ENCODE assay signal across 15 cellular contexts in genomic region chr12:105228966-105229365, GRCh38. TPM values are rescaled to one million over a fixed set of nuclear protein-coding genes. Genes with fewer than 3 reads are reported as not detected.
A peak's percentile ranks its signal among the peaks of the same experiment; 100 is the strongest.
DNase-seq lines count a peak whose midpoint lies in the region; ATAC-seq and TF ChIP-seq lines count a peak whose summit lies in the region.
"Had no signal": no experiment of that assay in that cellular context is flagged by ENCODE, and none has a peak within 500 bp of the region (broad histone marks: within the 10 kb centered on the region; RNA-seq: fewer than 3 reads in every experiment).

No MANE protein-coding gene starts in this region.

- H3K4me1 Mint-ChIP-seq in activated naive CD4-positive, alpha-beta T cell treated with anti-CD3 and anti-CD28 coated beads, Interleukin-2, amount 10 ng/mL, durations not matched to agents 7 days and 5 days: peaks cover 63% of the 10 kb centered on the region
- H3K4me1 Mint-ChIP-seq in neural crest cell: peaks cover 58% of the 10 kb centered on the region

- H3K27me3 ChIP-seq in ascending aorta (no peaks in the 10 kb centered on the region), upper lobe of left lung (no peaks in the 10 kb centered on the region)
- H3K27me3 ChIP-seq: pancreas had no signal

- CTCF ChIA-PET in activated naive CD4-positive, alpha-beta T cell treated with anti-CD3 and anti-CD28 coated beads, Interleukin-2, amount 10 ng/mL, durations not matched to agents 7 days and 5 days (lab: Charles Lee): no interaction called here

- DNase-seq in activated naive CD4-positive, alpha-beta T cell treated with anti-CD3 and anti-CD28 coated beads, Interleukin-2, amount 10 ng/mL, durations not matched to agents 7 days and 5 days: no peak
- no peak for DNase-seq in activated naive CD4-positive, alpha-beta T cell (lab: John Stamatoyannopoulos, UW)
- DNase-seq in ascending aorta (ENCODE audit: low spot score in 2 of 2) (no peak), neural crest cell (ENCODE audit: low read depth, low spot score) (no peak), upper lobe of left lung (no peak), NCI-H82 (lab: John Stamatoyannopoulos, UW) (no peak), GM19238 (ENCODE audit: insufficient read length, low spot score) (no peak)
- DNase-seq: COR-L47; NCI-H1105; NK-92 treated with Interleukin-12 subunit alpha and Interleukin-12 subunit beta, amount 100 ng/mL, for 24 hours; pancreas; Right ventricle myocardium superior; stimulated activated CD4-positive, alpha-beta T cell treated with anti-CD3 and anti-CD28 coated beads, Interleukin-12 subunit alpha, Interleukin-12 subunit beta, amount 100 ng/mL, for 4 hours had no signal

- H3K4me1 ChIP-seq in ascending aorta: peaks cover 11 to 42% of the 10 kb centered on the region in 2 donors
- H3K4me1 ChIP-seq in upper lobe of left lung: peaks cover 24 to 78% (median 50%) of the 10 kb centered on the region in 4 donors

- no peaks in the 10 kb centered on the region for H3K27me3 Mint-ChIP-seq in activated naive CD4-positive, alpha-beta T cell treated with anti-CD3 and anti-CD28 coated beads, Interleukin-2, amount 10 ng/mL, durations not matched to agents 7 days and 5 days
- H3K27me3 Mint-ChIP-seq in neural crest cell (ENCODE audit: low read depth): no peaks in the 10 kb centered on the region

- H3K9me3 ChIP-seq in ascending aorta: no peaks in the 10 kb centered on the region
- no peaks in the 10 kb centered on the region for H3K9me3 ChIP-seq in upper lobe of left lung
- H3K9me3 ChIP-seq: pancreas had no signal

- peaks cover 50% of the 10 kb centered on the region for H3K36me3 Mint-ChIP-seq in activated naive CD4-positive, alpha-beta T cell treated with anti-CD3 and anti-CD28 coated beads, Interleukin-2, amount 10 ng/mL, durations not matched to agents 7 days and 5 days
- peaks cover 8% of the 10 kb centered on the region for H3K36me3 Mint-ChIP-seq in neural crest cell (ENCODE audit: low read depth)

- H3K36me3 ChIP-seq in ascending aorta: peaks cover 3 to 19% of the 10 kb centered on the region in 2 donors
- peaks cover 0 to 44% (median 7%) of the 10 kb centered on the region in 4 donors for H3K36me3 ChIP-seq in upper lobe of left lung

- no peak for ATAC-seq in upper lobe of left lung (ENCODE audit: low FRiP score in 2 of 2)
- ATAC-seq in GM18867 (IDR thresholded peaks at IDR 0.05; ENCODE audit: unreplicated experiment): no peak
- ATAC-seq: pancreas had no signal

- H3K27ac ChIP-seq in ascending aorta (peak overlapping the region; percentile 29 to 31), upper lobe of left lung (peak overlapping the region in 3 of 4 donors; percentile 4 to 26 (median 7))
- H3K27ac ChIP-seq: pancreas had no signal

- TF ChIP-seq CTCF in ascending aorta (IDR thresholded peaks at IDR 0.05): no peak
- no peak for TF ChIP-seq CTCF in neural crest cell (conservative IDR thresholded peaks at IDR 0.05)
- no peak for TF ChIP-seq CTCF in upper lobe of left lung (IDR thresholded peaks at IDR 0.05)

- H3K4me3 ChIP-seq in ascending aorta (no peak overlapping the region), upper lobe of left lung (no peak overlapping the region)
- H3K4me3 ChIP-seq: GM12878, pancreas had no signal

- no peak for TF ChIP-seq EP300 in upper lobe of left lung (IDR thresholded peaks at IDR 0.05)

- H3K27ac Mint-ChIP-seq in activated naive CD4-positive, alpha-beta T cell treated with anti-CD3 and anti-CD28 coated beads, Interleukin-2, amount 10 ng/mL, durations not matched to agents 7 days and 5 days: peak overlapping the region; percentile 67
- no peak overlapping the region for H3K27ac Mint-ChIP-seq in neural crest cell (ENCODE audit: unreplicated experiment)

- intact Hi-C loops in ascending aorta (cut with DNase I): no loop called here

- H3K9me3 Mint-ChIP-seq in activated naive CD4-positive, alpha-beta T cell treated with anti-CD3 and anti-CD28 coated beads, Interleukin-2, amount 10 ng/mL, durations not matched to agents 7 days and 5 days: no peaks in the 10 kb centered on the region
- no peaks in the 10 kb centered on the region for H3K9me3 Mint-ChIP-seq in neural crest cell

- no peak overlapping the region for H3K4me3 Mint-ChIP-seq in activated naive CD4-positive, alpha-beta T cell treated with anti-CD3 and anti-CD28 coated beads, Interleukin-2, amount 10 ng/mL, durations not matched to agents 7 days and 5 days
- H3K4me3 Mint-ChIP-seq in neural crest cell: peak overlapping the region; percentile 11

- WGBS in upper lobe of left lung, 2 donors: 95 to 96% methylated on average over 8 of the region's 8 CpGs

- TF ChIP-seq POLR2A in upper lobe of left lung (IDR thresholded peaks at IDR 0.05): no peak

RNA-seq across cellular contexts. Expression of gene APPL2, which starts 7.0 kb away (rescaled TPM):
- total RNA-seq in ascending aorta (4.6 TPM), neural crest cell (51.2 and 51.8 TPM in 2 replicates), upper lobe of left lung (10 to 100 TPM; 23.8 to 72.3 (median 28.6) TPM)
